ENCODE assay signal across 8 cellular contexts in the genomic region with DNA sequence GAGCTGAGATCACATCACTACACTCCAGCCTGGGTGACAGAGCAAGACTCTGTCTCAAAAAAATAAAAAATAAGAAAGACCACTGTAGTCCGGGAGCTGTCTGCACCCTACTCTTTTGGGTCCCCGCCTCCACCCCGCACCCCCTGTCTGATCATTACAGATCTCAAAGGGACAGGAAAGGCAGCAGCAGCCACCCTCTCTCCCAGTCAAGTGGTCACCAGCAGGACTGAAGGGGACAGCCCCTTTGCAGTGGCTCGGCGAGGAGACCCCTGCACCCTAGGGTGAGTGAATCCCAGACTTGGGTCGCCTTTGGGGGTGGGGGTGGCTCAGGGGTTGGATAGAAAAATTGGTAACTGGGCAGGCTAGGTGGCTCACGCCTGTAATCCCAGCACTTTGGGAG. TPM values are rescaled to one million over a fixed set of nuclear protein-coding genes. Genes with fewer than 3 reads are reported as not detected.
"Had no signal": no experiment of that assay in that cellular context is flagged by ENCODE, and none has a peak within 500 bp of the region (broad histone marks: within the 10 kb centered on the region; RNA-seq: fewer than 3 reads in every experiment).

No MANE protein-coding gene starts in this region.

- H2AFZ ChIP-seq: GM23338 had no signal

- H3K9me3 ChIP-seq: HAP-1 had no signal

- FAIRE-seq: H1, H54, HTR-8/SVneo had no signal

- ATAC-seq: GM23338 had no signal

- H3K4me3 ChIP-seq: GM23338, HAP-1 had no signal

- H3K36me3 ChIP-seq: HAP-1 had no signal

- DNase-seq: HFFc6, IMR-90, KBM-7 had no signal

RNA-seq across cellular contexts. Expression of a gene that starts 12.5 kb away (rescaled TPM):
- total RNA-seq: HFFc6, IMR-90 had no signal
